1 cellular context compared by ENCODE assay signal in the genomic region with DNA sequence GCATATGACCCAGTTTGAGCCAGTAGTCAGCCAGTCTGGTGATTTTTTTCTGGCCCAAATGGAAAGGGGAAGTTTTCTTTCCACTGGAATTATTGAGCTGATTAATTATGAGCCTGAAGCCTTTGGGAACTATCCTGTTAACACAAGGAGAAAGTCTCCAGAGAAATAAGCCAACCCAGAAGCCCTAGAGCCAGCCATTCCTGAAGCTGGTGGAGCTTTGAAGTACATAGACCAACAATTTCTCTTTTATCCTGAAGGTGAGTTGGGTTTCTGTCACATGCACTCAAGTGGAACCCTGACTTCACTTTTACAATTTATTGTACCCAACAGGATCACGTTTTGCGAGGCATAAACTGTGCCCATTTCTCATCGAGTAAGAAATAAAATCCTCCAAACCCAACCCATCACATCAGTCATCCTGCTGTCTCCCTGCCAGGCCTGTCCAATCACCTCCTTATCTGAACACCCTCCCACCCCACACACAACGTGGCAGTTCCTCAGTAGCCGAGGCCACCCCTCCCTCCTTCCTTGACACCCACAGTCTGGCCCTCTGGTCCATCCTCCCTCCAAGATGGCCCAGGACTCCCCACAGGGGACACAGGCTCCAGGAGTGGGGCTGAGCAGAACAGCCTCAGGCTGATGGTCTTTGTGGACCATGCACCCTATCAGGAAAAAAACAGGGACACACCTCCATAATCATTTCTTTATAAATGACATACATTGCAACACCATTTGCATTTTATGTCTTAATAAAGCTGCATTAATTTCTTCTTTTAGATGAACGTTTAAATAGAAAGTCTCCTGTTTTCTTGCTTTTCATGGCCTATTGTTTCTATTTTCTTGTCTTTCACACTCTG.
A peak's percentile ranks its signal among the peaks of the same experiment; 100 is the strongest.
TF ChIP-seq lines count a peak whose summit lies in the region.

No MANE protein-coding gene starts in this region.

TF ChIP-seq in K562, 482 proteins besides CTCF, POLR2A, EP300 and RAD21 (continued from another document):
- no peak for TF ChIP-seq FOXM1 (IDR thresholded peaks at IDR 0.05; ENCODE audit: low read depth)
- TF ChIP-seq FOXM1 (CRISPR knock-in tag; IDR thresholded peaks at IDR 0.05; ENCODE audit: low read depth): no peak
- peak; percentile 26 for TF ChIP-seq TBP (optimal IDR thresholded peaks at IDR 0.05; ENCODE audit: low read depth, low read length)
- peak; percentile 39; the same call in 1 of the 2 replicates for TF ChIP-seq PHF8 (IDR thresholded peaks at IDR 0.05; ENCODE audit: borderline replicate concordance, low read length)
- TF ChIP-seq NR4A1 (CRISPR knock-in tag; IDR thresholded peaks at IDR 0.05): no peak
- peak; percentile 12; the same call in 1 of the 2 replicates for TF ChIP-seq NR4A1 (tag; IDR thresholded peaks at IDR 0.05)
- 0 out of 2 replicates have a peak, but pooled peaks have one; percentile 53 for TF ChIP-seq RBFOX2 (IDR thresholded peaks at IDR 0.05; ENCODE audit: low read depth, low read length)
- peak; percentile 73; the same call in 1 of the 2 replicates for TF ChIP-seq ZNF165 (CRISPR knock-in tag; IDR thresholded peaks at IDR 0.05; ENCODE audit: borderline replicate concordance)
- TF ChIP-seq, protein P1, sequence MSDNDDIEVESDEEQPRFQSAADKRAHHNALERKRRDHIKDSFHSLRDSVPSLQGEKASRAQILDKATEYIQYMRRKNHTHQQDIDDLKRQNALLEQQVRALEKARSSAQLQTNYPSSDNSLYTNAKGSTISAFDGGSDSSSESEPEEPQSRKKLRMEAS (CRISPR knock-in tag; IDR thresholded peaks at IDR 0.05): no peak
